ENCODE assay signal across 1 cellular context in the genomic region with DNA sequence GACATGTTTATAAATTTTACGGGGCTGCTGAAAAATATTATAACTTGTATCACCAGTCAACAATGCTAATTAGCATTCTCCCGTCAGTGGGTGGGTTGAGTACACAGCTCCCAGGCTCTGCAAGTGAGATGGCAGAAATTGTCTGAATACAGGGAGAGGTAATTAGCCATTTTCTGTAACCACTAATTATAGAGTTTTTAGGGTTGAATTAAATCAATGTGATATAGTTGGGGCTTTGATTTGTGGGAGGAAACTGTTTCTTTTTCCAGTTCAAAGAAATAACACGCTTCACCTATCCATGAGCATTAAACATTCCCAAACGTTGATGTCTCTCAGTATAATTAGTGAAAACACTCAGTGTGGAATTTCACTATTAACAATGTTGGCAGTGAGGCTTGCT.
TF ChIP-seq lines count a peak whose summit lies in the region.

No MANE protein-coding gene starts in this region.

TF ChIP-seq in SK-N-SH, 30 proteins besides CTCF, POLR2A, EP300 and RAD21 (continued from another document):
- TF ChIP-seq, protein P1, sequence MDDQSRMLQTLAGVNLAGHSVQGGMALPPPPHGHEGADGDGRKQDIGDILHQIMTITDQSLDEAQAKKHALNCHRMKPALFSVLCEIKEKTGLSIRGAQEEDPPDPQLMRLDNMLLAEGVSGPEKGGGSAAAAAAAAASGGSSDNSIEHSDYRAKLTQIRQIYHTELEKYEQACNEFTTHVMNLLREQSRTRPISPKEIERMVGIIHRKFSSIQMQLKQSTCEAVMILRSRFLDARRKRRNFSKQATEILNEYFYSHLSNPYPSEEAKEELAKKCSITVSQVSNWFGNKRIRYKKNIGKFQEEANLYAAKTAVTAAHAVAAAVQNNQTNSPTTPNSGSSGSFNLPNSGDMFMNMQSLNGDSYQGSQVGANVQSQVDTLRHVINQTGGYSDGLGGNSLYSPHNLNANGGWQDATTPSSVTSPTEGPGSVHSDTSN (IDR thresholded peaks at IDR 0.05): no peak
- TF ChIP-seq SMC3 (IDR thresholded peaks at IDR 0.05; ENCODE audit: low read depth, low read length): no peak
- no peak for TF ChIP-seq RCOR1 (IDR thresholded peaks at IDR 0.05; ENCODE audit: low read length)
- no peak for TF ChIP-seq YY1 (IDR thresholded peaks at IDR 0.05; ENCODE audit: low read depth)
- TF ChIP-seq, protein P2, sequence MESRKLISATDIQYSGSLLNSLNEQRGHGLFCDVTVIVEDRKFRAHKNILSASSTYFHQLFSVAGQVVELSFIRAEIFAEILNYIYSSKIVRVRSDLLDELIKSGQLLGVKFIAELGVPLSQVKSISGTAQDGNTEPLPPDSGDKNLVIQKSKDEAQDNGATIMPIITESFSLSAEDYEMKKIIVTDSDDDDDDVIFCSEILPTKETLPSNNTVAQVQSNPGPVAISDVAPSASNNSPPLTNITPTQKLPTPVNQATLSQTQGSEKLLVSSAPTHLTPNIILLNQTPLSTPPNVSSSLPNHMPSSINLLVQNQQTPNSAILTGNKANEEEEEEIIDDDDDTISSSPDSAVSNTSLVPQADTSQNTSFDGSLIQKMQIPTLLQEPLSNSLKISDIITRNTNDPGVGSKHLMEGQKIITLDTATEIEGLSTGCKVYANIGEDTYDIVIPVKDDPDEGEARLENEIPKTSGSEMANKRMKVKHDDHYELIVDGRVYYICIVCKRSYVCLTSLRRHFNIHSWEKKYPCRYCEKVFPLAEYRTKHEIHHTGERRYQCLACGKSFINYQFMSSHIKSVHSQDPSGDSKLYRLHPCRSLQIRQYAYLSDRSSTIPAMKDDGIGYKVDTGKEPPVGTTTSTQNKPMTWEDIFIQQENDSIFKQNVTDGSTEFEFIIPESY (IDR thresholded peaks at IDR 0.05; ENCODE audit: borderline replicate concordance, low read depth): no peak
- TF ChIP-seq SIN3A (IDR thresholded peaks at IDR 0.05; ENCODE audit: borderline replicate concordance, low read depth, low read length): no peak
- no peak for TF ChIP-seq NFIC (IDR thresholded peaks at IDR 0.05; ENCODE audit: borderline replicate concordance)
- TF ChIP-seq, protein P3, sequence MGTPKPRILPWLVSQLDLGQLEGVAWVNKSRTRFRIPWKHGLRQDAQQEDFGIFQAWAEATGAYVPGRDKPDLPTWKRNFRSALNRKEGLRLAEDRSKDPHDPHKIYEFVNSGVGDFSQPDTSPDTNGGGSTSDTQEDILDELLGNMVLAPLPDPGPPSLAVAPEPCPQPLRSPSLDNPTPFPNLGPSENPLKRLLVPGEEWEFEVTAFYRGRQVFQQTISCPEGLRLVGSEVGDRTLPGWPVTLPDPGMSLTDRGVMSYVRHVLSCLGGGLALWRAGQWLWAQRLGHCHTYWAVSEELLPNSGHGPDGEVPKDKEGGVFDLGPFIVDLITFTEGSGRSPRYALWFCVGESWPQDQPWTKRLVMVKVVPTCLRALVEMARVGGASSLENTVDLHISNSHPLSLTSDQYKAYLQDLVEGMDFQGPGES (IDR thresholded peaks at IDR 0.05; ENCODE audit: low read depth, low read length): no peak
- TF ChIP-seq RXRA (IDR thresholded peaks at IDR 0.05; ENCODE audit: borderline replicate concordance, low read depth): no peak
- TF ChIP-seq TCF12 (IDR thresholded peaks at IDR 0.05): no peak
